In genomic region chr1:200464784-200465400, GRCh38 we compare ENCODE assay signal across 22 cellular contexts.
"Had no signal": no experiment of that assay in that cellular context is flagged by ENCODE, and none has a peak within 500 bp of the region (broad histone marks: within the 10 kb centered on the region; RNA-seq: fewer than 3 reads in every experiment).

No MANE protein-coding gene starts in this region.

- H3K4me3 ChIP-seq: coronary artery, gastroesophageal sphincter, mucosa of descending colon, ovary, right atrium auricular region, sigmoid colon, skin epidermis, stomach, thoracic aorta, transverse colon had no signal

- DNase-seq: effector CD4-positive, alpha-beta T cell; glutamatergic neuron; islet precursor cell; mammary epithelial cell; mucosa of descending colon; naive thymus-derived CD8-positive, alpha-beta T cell; nucleus accumbens; ovary; sigmoid colon; stimulated activated CD4-positive, alpha-beta T cell treated with anti-CD3 and anti-CD28 coated beads, Interleukin-2, amount 100 ng/mL, for 24 hours; stimulated activated CD4-positive, alpha-beta T cell treated with anti-CD3 and anti-CD28 coated beads, Interleukin-4, amount 100 ng/mL, for 4 hours; stimulated activated naive B cell treated with anti-CD40 and anti-IgM and Interleukin-4, amounts not matched to agents 10 μg/mL and 1 μg/mL and 100 μg/mL, for 72 hours; stomach; substantia nigra; transverse colon had no signal

- H3K4me1 ChIP-seq: gastroesophageal sphincter, right atrium auricular region, sigmoid colon, stomach, transverse colon had no signal

- ATAC-seq: esophagus mucosa; gastroesophageal sphincter; left lobe of liver; mucosa of descending colon; naive thymus-derived CD8-positive, alpha-beta T cell; stimulated activated naive B cell treated with anti-CD40 and anti-IgM and Interleukin-4, amounts not matched to agents 10 μg/mL and 1 μg/mL and 100 μg/mL, for 72 hours had no signal

- H3K27me3 ChIP-seq: gastroesophageal sphincter, ovary, right atrium auricular region, sigmoid colon, stomach, transverse colon had no signal

- H3K27ac ChIP-seq: coronary artery, gastroesophageal sphincter, ovary, right atrium auricular region, sigmoid colon, skin epidermis, stomach, thoracic aorta, transverse colon had no signal

- H3K36me3 ChIP-seq: gastroesophageal sphincter, ovary, right atrium auricular region, sigmoid colon, stomach, thoracic aorta, transverse colon had no signal

- H3K9me3 ChIP-seq: gastroesophageal sphincter, mucosa of descending colon, ovary, right atrium auricular region, sigmoid colon, stomach, thoracic aorta, transverse colon had no signal
